8 cellular contexts compared by ENCODE assay signal in genomic region chr1:8283058-8283884, GRCh38. TPM values are rescaled to one million over a fixed set of nuclear protein-coding genes. Genes with fewer than 3 reads are reported as not detected.
A peak's percentile ranks its signal among the peaks of the same experiment; 100 is the strongest.
DNase-seq lines count a peak whose midpoint lies in the region; ATAC-seq, FAIRE-seq and TF ChIP-seq lines count a peak whose summit lies in the region.

No MANE protein-coding gene starts in this region.

- intact Hi-C loops in lower lobe of right lung (cut with DNase I) (no loop called here), dorsolateral prefrontal cortex (cut with DNase I) (no loop called here)

- H3K9me3 ChIP-seq in lower lobe of right lung = no peaks in the 10 kb centered on the region

- H3K4me1 ChIP-seq in lower lobe of right lung = no peaks in the 10 kb centered on the region

- TF ChIP-seq CTCF in lower lobe of right lung (IDR thresholded peaks at IDR 0.05) = no peak
- TF ChIP-seq CTCF in D721Med (IDR thresholded peaks at IDR 0.05; ENCODE audit: insufficient read depth, missing control alignments) = no peak
- TF ChIP-seq CTCF in dorsolateral prefrontal cortex (IDR thresholded peaks at IDR 0.05 in 54 of 56, conservative IDR thresholded peaks at IDR 0.05 in 2 of 56; ENCODE audit: low read depth in 1 of 56, partially characterized antibody in 56 of 56) = no peak

- no peak overlapping the region for H3K4me3 ChIP-seq in lower lobe of right lung
- no peak overlapping the region for H3K4me3 ChIP-seq in dorsolateral prefrontal cortex

- ATAC-seq in GM18867 (IDR thresholded peaks at IDR 0.05; ENCODE audit: unreplicated experiment) (peak; percentile 94), GM21786 (IDR thresholded peaks at IDR 0.05; ENCODE audit: unreplicated experiment) (peak; percentile 91), lower lobe of right lung (peak; percentile 64 to 83)

- H3K27ac ChIP-seq in lower lobe of right lung (peak overlapping the region; percentile 62), dorsolateral prefrontal cortex (peak overlapping the region in 2 of 59 donors; percentile 1 to 14)

- no peak for FAIRE-seq in D721Med (lab: Jason Lieb, UNC)

- H3K36me3 ChIP-seq in lower lobe of right lung = no peaks in the 10 kb centered on the region

- DNase-seq in M059J (ENCODE audit: low read depth) (peak; percentile 18), lower lobe of right lung (no peak), anterior cingulate cortex (lab: John Stamatoyannopoulos, UW) (no peak), D721Med (ENCODE audit: insufficient read length, low spot score) (no peak), dorsolateral prefrontal cortex (no peak)
- no peak for DNase-seq in stimulated activated naive CD4-positive, alpha-beta T cell (lab: John Stamatoyannopoulos, UW)

- no peaks in the 10 kb centered on the region for H3K27me3 ChIP-seq in lower lobe of right lung (ENCODE audit: low read depth)
- H3K27me3 ChIP-seq in dorsolateral prefrontal cortex = peaks cover 0 to 4% (median 0%) of the 10 kb centered on the region in 45 donors

RNA-seq across cellular contexts. Expression of gene SLC45A1, which starts 34.6 kb away (rescaled TPM):
- 0.27 TPM in 1 of 2 replicates, not detected in the other for total RNA-seq in M059J (2014; rRNA removed; shearing (Covaris generic))
- total RNA-seq in lower lobe of right lung (0.92 TPM), dorsolateral prefrontal cortex (10 to 100 TPM in 119 of 120 experiments, 1 to 10 TPM in 1; 8.8 to 28.7 (median 19.1) TPM)
